ENCODE assay signal across 8 cellular contexts in genomic region chr11:70203749-70204465, GRCh38. TPM values are rescaled to one million over a fixed set of nuclear protein-coding genes. Genes with fewer than 3 reads are reported as not detected.
DNase-seq lines count a peak whose midpoint lies in the region; ATAC-seq lines count a peak whose summit lies in the region.

No MANE protein-coding gene starts in this region.

- H3K27me3 ChIP-seq in effector memory CD4-positive, alpha-beta T cell (replicated peaks; ENCODE audit: control insufficient read depth, insufficient read depth, low read length, poor library complexity, severe bottlenecking) = no peaks in the 10 kb centered on the region

- H3K27ac Mint-ChIP-seq in activated CD4-positive, alpha-beta memory T cell treated with anti-CD3 and anti-CD28 coated beads for 36 hours = peak overlapping the region; percentile 99

- peak; percentile 34 for ATAC-seq in GM18502 (IDR thresholded peaks at IDR 0.05; ENCODE audit: poor library complexity, unreplicated experiment)
- peak; percentile 31 for ATAC-seq in HG02759 (IDR thresholded peaks at IDR 0.05; ENCODE audit: unreplicated experiment)

- H3K27ac ChIP-seq in effector memory CD4-positive, alpha-beta T cell (ENCODE audit: insufficient read depth, low read length, poor library complexity, severe bottlenecking) = peak overlapping the region; percentile 93
- H3K27ac ChIP-seq in mesodermal cell (ENCODE audit: low read depth, low read length, severe bottlenecking) = peak overlapping the region; percentile 91

- H3K4me1 ChIP-seq in effector memory CD4-positive, alpha-beta T cell (ENCODE audit: control insufficient read depth, insufficient read depth, low read length, poor library complexity, severe bottlenecking) = peaks cover 33% of the 10 kb centered on the region
- H3K4me1 ChIP-seq in mesodermal cell (ENCODE audit: control insufficient read depth, insufficient read depth, low read length, poor library complexity, severe bottlenecking) = peaks cover 21% of the 10 kb centered on the region

- H3K4me1 Mint-ChIP-seq in activated CD4-positive, alpha-beta memory T cell treated with anti-CD3 and anti-CD28 coated beads for 36 hours (ENCODE audit: low read depth) = peaks cover 44% of the 10 kb centered on the region

- peak; percentile 17 for DNase-seq in NCI-H2227 treated with DMSO at 0.1 percent for 48 hours (lab: John Stamatoyannopoulos, UW)
- DNase-seq in activated CD4-positive, alpha-beta memory T cell treated with anti-CD3 and anti-CD28 coated beads for 36 hours = peak; percentile 92
- DNase-seq in effector memory CD4-positive, alpha-beta T cell = peak; percentile 79 to 84 (median 80)
- peak; percentile 92 for DNase-seq in stimulated activated CD8-positive, alpha-beta memory T cell treated with anti-CD3 and anti-CD28 coated beads, Interleukin-15, amount 100 ng/mL, for 1 hour (ENCODE audit: low read depth)
- no peak for DNase-seq in OCI-M2 (lab: John Stamatoyannopoulos, UW; ENCODE audit: unreplicated experiment)

- POLR2A ChIA-PET in activated CD4-positive, alpha-beta memory T cell treated with anti-CD3 and anti-CD28 coated beads for 36 hours (lab: Charles Lee) = interaction anchor here (0.6 to 2.2 kb wide), 5 partner anchors 10 to 529 kb away, joined by 3 to 9 read pairs (median 4); partner anchors contain the start of genes LTO1 and PPFIA1

- intact Hi-C loops in activated CD4-positive, alpha-beta memory T cell treated with anti-CD3 and anti-CD28 coated beads for 36 hours (cut with micrococcal nuclease) = loop anchor here (1.0 to 10.0 kb wide), 4 partner anchors 66 to 1359 kb away; partner anchors contain the start of genes CPT1A, CTTN, NADSYN1 and PPFIA1

- WGBS in mesodermal cell (ENCODE audit: insufficient coverage in 2 of 2), 2 experiments = 8% methylated on average over 20 to 27 of the region's 30 CpGs

- H3K4me3 Mint-ChIP-seq in activated CD4-positive, alpha-beta memory T cell treated with anti-CD3 and anti-CD28 coated beads for 36 hours = peak overlapping the region; percentile 96

- CTCF ChIA-PET in activated CD4-positive, alpha-beta memory T cell treated with anti-CD3 and anti-CD28 coated beads for 36 hours (lab: Charles Lee) = interaction anchor here (0.5 to 2.4 kb wide), 6 partner anchors 8 to 515 kb away, joined by 3 to 9 read pairs (median 3); partner anchors contain the start of gene PPFIA1

- peak overlapping the region; percentile 98 for H3K4me3 ChIP-seq in effector memory CD4-positive, alpha-beta T cell (ENCODE audit: insufficient read depth, low read depth, low read length, poor library complexity, severe bottlenecking)
- H3K4me3 ChIP-seq in mesodermal cell (ENCODE audit: extremely low read depth, insufficient read depth, low read length, poor library complexity, severe bottlenecking) = peak overlapping the region; percentile 97

- peaks cover 2% of the 10 kb centered on the region for H3K27me3 Mint-ChIP-seq in activated CD4-positive, alpha-beta memory T cell treated with anti-CD3 and anti-CD28 coated beads for 36 hours

- peaks cover 39% of the 10 kb centered on the region for H3K36me3 Mint-ChIP-seq in activated CD4-positive, alpha-beta memory T cell treated with anti-CD3 and anti-CD28 coated beads for 36 hours

- peaks cover 26% of the 10 kb centered on the region for H3K36me3 ChIP-seq in effector memory CD4-positive, alpha-beta T cell (ENCODE audit: control insufficient read depth, insufficient read depth, low read length)
- H3K36me3 ChIP-seq in mesodermal cell (ENCODE audit: control insufficient read depth, insufficient read depth, low read length) = peaks cover 47% of the 10 kb centered on the region

- no peaks in the 10 kb centered on the region for H3K9me3 ChIP-seq in effector memory CD4-positive, alpha-beta T cell (ENCODE audit: control insufficient read depth, low read length)
- H3K9me3 ChIP-seq in mesodermal cell (ENCODE audit: control insufficient read depth, low read length) = no peaks in the 10 kb centered on the region

- no peaks in the 10 kb centered on the region for H3K9me3 Mint-ChIP-seq in activated CD4-positive, alpha-beta memory T cell treated with anti-CD3 and anti-CD28 coated beads for 36 hours

RNA-seq across cellular contexts. Expression of gene FADD, which starts 0.8 kb away (rescaled TPM):
- total RNA-seq in activated CD4-positive, alpha-beta memory T cell treated with anti-CD3 and anti-CD28 coated beads for 36 hours = 10 to 100 TPM; 31.8 to 33.9 TPM
- 35.4 TPM for polyA plus RNA-seq in mesodermal cell (2013, experiment 1 of 2)
- polyA plus RNA-seq in mesodermal cell (2013, experiment 2 of 2) = 32.2 TPM
